Comparison of ENCODE assay signal across 26 cellular contexts in genomic region chr18:52077251-52077983, GRCh38.
"Had no signal": no experiment of that assay in that cellular context is flagged by ENCODE, and none has a peak within 500 bp of the region (broad histone marks: within the 10 kb centered on the region; RNA-seq: fewer than 3 reads in every experiment).

No MANE protein-coding gene starts in this region.

- H3K4me3 ChIP-seq: colonic mucosa had no signal

- H3K27ac ChIP-seq: colonic mucosa had no signal

- H3K27me3 ChIP-seq: colonic mucosa had no signal

- FAIRE-seq: astrocyte, RCC 7860 had no signal

- H3K36me3 ChIP-seq: colonic mucosa had no signal

- DNase-seq: activated CD4-positive, alpha-beta T cell treated with anti-CD3 and anti-CD28 coated beads for 48 hours; activated CD4-positive, alpha-beta T cell treated with anti-CD3 and anti-CD28 coated beads, Interleukin-2, amount 50 U/mL, for 4 hours; activated CD4-positive, CD25-positive, alpha-beta regulatory T cell treated with anti-CD3 and anti-CD28 coated beads, Interleukin-2, amount 50 U/mL, for 72 hours; activated CD8-positive, alpha-beta memory T cell treated with anti-CD3 and anti-CD28 coated beads for 24 hours; activated gamma-delta T cell; activated naive CD4-positive, alpha-beta T cell treated with anti-CD3 and anti-CD28 coated beads for 36 hours; activated T-cell treated with anti-CD3 and anti-CD28 coated beads, Interleukin-2, amount 50 U/mL, for 48 hours; amygdala; colonic mucosa; Kasumi-1; NCI-H1092; NCI-H1417; NCI-H1694; NCI-H2029; NCI-H2107; NCI-H2171 treated with DMSO at 0.1 percent for 48 hours; NCI-H226; NCI-H526; NK-92 treated with Interleukin-12 subunit alpha and Interleukin-12 subunit beta, amount 100 ng/mL, for 24 hours; SIG-M5; T-helper 17 cell; T-helper 9 cell had no signal

- H3K9me3 ChIP-seq: colonic mucosa had no signal

- H3K4me1 ChIP-seq: colonic mucosa had no signal

- ATAC-seq: activated T-helper 17 cell treated with anti-CD3 and anti-CD28 coated beads, Interleukin-2, amount 50 U/mL, for 72 hours; T-helper 17 cell; WTC11 had no signal
